In genomic region chr2:206127656-206128055, GRCh38 we compare ENCODE assay signal across 1 cellular context.
TF ChIP-seq lines count a peak whose summit lies in the region.

No MANE protein-coding gene starts in this region.

TF ChIP-seq in SK-N-SH, 30 proteins besides CTCF, POLR2A, EP300 and RAD21 (continued from another document):
- TF ChIP-seq, protein P1, sequence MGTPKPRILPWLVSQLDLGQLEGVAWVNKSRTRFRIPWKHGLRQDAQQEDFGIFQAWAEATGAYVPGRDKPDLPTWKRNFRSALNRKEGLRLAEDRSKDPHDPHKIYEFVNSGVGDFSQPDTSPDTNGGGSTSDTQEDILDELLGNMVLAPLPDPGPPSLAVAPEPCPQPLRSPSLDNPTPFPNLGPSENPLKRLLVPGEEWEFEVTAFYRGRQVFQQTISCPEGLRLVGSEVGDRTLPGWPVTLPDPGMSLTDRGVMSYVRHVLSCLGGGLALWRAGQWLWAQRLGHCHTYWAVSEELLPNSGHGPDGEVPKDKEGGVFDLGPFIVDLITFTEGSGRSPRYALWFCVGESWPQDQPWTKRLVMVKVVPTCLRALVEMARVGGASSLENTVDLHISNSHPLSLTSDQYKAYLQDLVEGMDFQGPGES (IDR thresholded peaks at IDR 0.05; ENCODE audit: low read depth, low read length), result no peak
- TF ChIP-seq SIN3A (IDR thresholded peaks at IDR 0.05; ENCODE audit: borderline replicate concordance, low read depth, low read length), result no peak
- no peak for TF ChIP-seq TCF12 (IDR thresholded peaks at IDR 0.05)
- TF ChIP-seq NRF1 (IDR thresholded peaks at IDR 0.05; ENCODE audit: low read depth, low read length), result no peak
- TF ChIP-seq FOXM1 (IDR thresholded peaks at IDR 0.05; ENCODE audit: low read depth), result no peak
- TF ChIP-seq, protein P2, sequence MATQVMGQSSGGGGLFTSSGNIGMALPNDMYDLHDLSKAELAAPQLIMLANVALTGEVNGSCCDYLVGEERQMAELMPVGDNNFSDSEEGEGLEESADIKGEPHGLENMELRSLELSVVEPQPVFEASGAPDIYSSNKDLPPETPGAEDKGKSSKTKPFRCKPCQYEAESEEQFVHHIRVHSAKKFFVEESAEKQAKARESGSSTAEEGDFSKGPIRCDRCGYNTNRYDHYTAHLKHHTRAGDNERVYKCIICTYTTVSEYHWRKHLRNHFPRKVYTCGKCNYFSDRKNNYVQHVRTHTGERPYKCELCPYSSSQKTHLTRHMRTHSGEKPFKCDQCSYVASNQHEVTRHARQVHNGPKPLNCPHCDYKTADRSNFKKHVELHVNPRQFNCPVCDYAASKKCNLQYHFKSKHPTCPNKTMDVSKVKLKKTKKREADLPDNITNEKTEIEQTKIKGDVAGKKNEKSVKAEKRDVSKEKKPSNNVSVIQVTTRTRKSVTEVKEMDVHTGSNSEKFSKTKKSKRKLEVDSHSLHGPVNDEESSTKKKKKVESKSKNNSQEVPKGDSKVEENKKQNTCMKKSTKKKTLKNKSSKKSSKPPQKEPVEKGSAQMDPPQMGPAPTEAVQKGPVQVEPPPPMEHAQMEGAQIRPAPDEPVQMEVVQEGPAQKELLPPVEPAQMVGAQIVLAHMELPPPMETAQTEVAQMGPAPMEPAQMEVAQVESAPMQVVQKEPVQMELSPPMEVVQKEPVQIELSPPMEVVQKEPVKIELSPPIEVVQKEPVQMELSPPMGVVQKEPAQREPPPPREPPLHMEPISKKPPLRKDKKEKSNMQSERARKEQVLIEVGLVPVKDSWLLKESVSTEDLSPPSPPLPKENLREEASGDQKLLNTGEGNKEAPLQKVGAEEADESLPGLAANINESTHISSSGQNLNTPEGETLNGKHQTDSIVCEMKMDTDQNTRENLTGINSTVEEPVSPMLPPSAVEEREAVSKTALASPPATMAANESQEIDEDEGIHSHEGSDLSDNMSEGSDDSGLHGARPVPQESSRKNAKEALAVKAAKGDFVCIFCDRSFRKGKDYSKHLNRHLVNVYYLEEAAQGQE (IDR thresholded peaks at IDR 0.05; ENCODE audit: low read depth, low read length), result no peak
- TF ChIP-seq EZH2phosphoT487 (IDR thresholded peaks at IDR 0.05; ENCODE audit: borderline replicate concordance, low read depth), result no peak
- TF ChIP-seq RCOR1 (IDR thresholded peaks at IDR 0.05; ENCODE audit: low read length), result no peak
- TF ChIP-seq FOXJ3 (CRISPR knock-in tag; IDR thresholded peaks at IDR 0.05), result no peak
- no peak for TF ChIP-seq GATA2 (CRISPR knock-in tag; IDR thresholded peaks at IDR 0.05)
- no peak for TF ChIP-seq POLR2AphosphoS5 (IDR thresholded peaks at IDR 0.05; ENCODE audit: low read depth, low read length)
- no peak for TF ChIP-seq CHD2 (IDR thresholded peaks at IDR 0.05; ENCODE audit: low read length, partially characterized antibody)
- TF ChIP-seq YY1 (IDR thresholded peaks at IDR 0.05; ENCODE audit: low read depth), result no peak
- TF ChIP-seq MXI1 (IDR thresholded peaks at IDR 0.05; ENCODE audit: low read depth, low read length), result no peak
